34 cellular contexts compared by ENCODE assay signal in genomic region chr7:72408966-72409637, GRCh38. TPM values are rescaled to one million over a fixed set of nuclear protein-coding genes. Genes with fewer than 3 reads are reported as not detected.
"Had no signal": no experiment of that assay in that cellular context is flagged by ENCODE, and none has a peak within 500 bp of the region (broad histone marks: within the 10 kb centered on the region; RNA-seq: fewer than 3 reads in every experiment).

No MANE protein-coding gene starts in this region.

- H3K36me3 ChIP-seq: adrenal gland, colonic mucosa, esophagus squamous epithelium, gastroesophageal sphincter had no signal

- H3K9me3 ChIP-seq: adrenal gland, body of pancreas, colonic mucosa, esophagus squamous epithelium, gastroesophageal sphincter had no signal

- H3K36me3 Mint-ChIP-seq: activated CD4-positive, alpha-beta memory T cell treated with anti-CD3 and anti-CD28 coated beads for 36 hours; activated CD8-positive, alpha-beta memory T cell treated with anti-CD3 and anti-CD28 coated beads, Interleukin-2, amount 10 ng/mL, durations not matched to agents 7 days and 5 days; activated naive CD4-positive, alpha-beta T cell treated with anti-CD3 and anti-CD28 coated beads, Interleukin-2, amount 50 U/mL, for 24 hours; activated naive CD8-positive, alpha-beta T cell treated with anti-CD3 and anti-CD28 coated beads for 36 hours had no signal

- H3K27me3 ChIP-seq: adrenal gland, body of pancreas, colonic mucosa, esophagus squamous epithelium, gastroesophageal sphincter had no signal

- H3K27me3 Mint-ChIP-seq: activated CD4-positive, alpha-beta memory T cell treated with anti-CD3 and anti-CD28 coated beads for 36 hours; activated CD4-positive, alpha-beta T cell treated with anti-CD3 and anti-CD28 coated beads, Interleukin-2, amount 10 ng/mL, durations not matched to agents 24 days and 14 days; activated CD8-positive, alpha-beta memory T cell treated with anti-CD3 and anti-CD28 coated beads, Interleukin-2, amount 10 ng/mL, durations not matched to agents 7 days and 5 days had no signal

- H3K4me1 Mint-ChIP-seq: activated CD4-positive, alpha-beta T cell treated with anti-CD3 and anti-CD28 coated beads, Interleukin-2, amount 10 ng/mL, durations not matched to agents 24 days and 14 days; activated CD8-positive, alpha-beta memory T cell treated with anti-CD3 and anti-CD28 coated beads, Interleukin-2, amount 10 ng/mL, durations not matched to agents 7 days and 5 days; activated naive CD4-positive, alpha-beta T cell treated with anti-CD3 and anti-CD28 coated beads, Interleukin-2, amount 50 U/mL, for 24 hours had no signal

- ATAC-seq: activated CD4-positive, alpha-beta T cell treated with anti-CD3 and anti-CD28 coated beads for 36 hours; activated CD8-positive, alpha-beta memory T cell treated with anti-CD3 and anti-CD28 coated beads, Interleukin-2, amount 10 ng/mL, durations not matched to agents 7 days and 5 days; activated CD8-positive, alpha-beta T cell treated with anti-CD3 and anti-CD28 coated beads, Interleukin-2, amount 10 ng/mL, durations not matched to agents 7 days and 5 days; activated naive CD8-positive, alpha-beta T cell treated with anti-CD3 and anti-CD28 coated beads, Interleukin-2, amount 50 U/mL, for 24 hours; body of pancreas; gastroesophageal sphincter had no signal

- H3K27ac ChIP-seq: adrenal gland, body of pancreas, colonic mucosa, epithelial cell of prostate, esophagus squamous epithelium, gastroesophageal sphincter had no signal

- H3K4me3 ChIP-seq: adrenal gland, body of pancreas, colonic mucosa, esophagus squamous epithelium, gastroesophageal sphincter had no signal

- H3K9me3 Mint-ChIP-seq: activated naive CD4-positive, alpha-beta T cell treated with anti-CD3 and anti-CD28 coated beads, Interleukin-2, amount 50 U/mL, for 24 hours had no signal

- H3K27ac Mint-ChIP-seq: activated CD4-positive, alpha-beta memory T cell treated with anti-CD3 and anti-CD28 coated beads for 36 hours; activated CD4-positive, alpha-beta T cell treated with anti-CD3 and anti-CD28 coated beads for 36 hours; activated CD4-positive, alpha-beta T cell treated with anti-CD3 and anti-CD28 coated beads, Interleukin-2, amount 10 ng/mL, durations not matched to agents 24 days and 14 days; activated CD8-positive, alpha-beta memory T cell treated with anti-CD3 and anti-CD28 coated beads, Interleukin-2, amount 10 ng/mL, durations not matched to agents 7 days and 5 days; activated CD8-positive, alpha-beta T cell treated with anti-CD3 and anti-CD28 coated beads, Interleukin-2, amount 10 ng/mL, durations not matched to agents 7 days and 5 days; activated naive CD4-positive, alpha-beta T cell treated with anti-CD3 and anti-CD28 coated beads for 36 hours; activated naive CD4-positive, alpha-beta T cell treated with anti-CD3 and anti-CD28 coated beads, Interleukin-2, amount 50 U/mL, for 24 hours; activated naive CD8-positive, alpha-beta T cell treated with anti-CD3 and anti-CD28 coated beads for 36 hours; activated naive CD8-positive, alpha-beta T cell treated with anti-CD3 and anti-CD28 coated beads, Interleukin-2, amount 50 U/mL, for 24 hours; activated T-helper 1 cell treated with anti-CD3 and anti-CD28 coated beads, Interleukin-12 subunit alpha, Interleukin-12 subunit beta, Interleukin-2, Interleukin-4 antibody, amounts not matched to agents 30 ng/mL and 10 ng/mL and 1 ng/mL, durations not matched to agents 14 hours and 24 hours and 36 hours; activated T-helper 2 cell treated with anti-CD3 and anti-CD28 coated beads, Interferon-gamma antibody, Interleukin-2, Interleukin-4, amounts not matched to agents 10 μg/mL and 5 μg/mL and 100 μg/mL, durations not matched to agents 14 hours and 24 hours and 36 hours had no signal

- H3K4me3 Mint-ChIP-seq: activated CD4-positive, alpha-beta memory T cell treated with anti-CD3 and anti-CD28 coated beads for 36 hours; activated CD4-positive, alpha-beta T cell treated with anti-CD3 and anti-CD28 coated beads for 36 hours; activated CD4-positive, alpha-beta T cell treated with anti-CD3 and anti-CD28 coated beads, Interleukin-2, amount 10 ng/mL, durations not matched to agents 24 days and 14 days; activated CD8-positive, alpha-beta memory T cell treated with anti-CD3 and anti-CD28 coated beads, Interleukin-2, amount 10 ng/mL, durations not matched to agents 7 days and 5 days; activated CD8-positive, alpha-beta T cell treated with anti-CD3 and anti-CD28 coated beads, Interleukin-2, amount 10 ng/mL, durations not matched to agents 7 days and 5 days; activated naive CD4-positive, alpha-beta T cell treated with anti-CD3 and anti-CD28 coated beads for 36 hours; activated naive CD4-positive, alpha-beta T cell treated with anti-CD3 and anti-CD28 coated beads, Interleukin-2, amount 50 U/mL, for 24 hours; activated naive CD8-positive, alpha-beta T cell treated with anti-CD3 and anti-CD28 coated beads for 36 hours; activated naive CD8-positive, alpha-beta T cell treated with anti-CD3 and anti-CD28 coated beads, Interleukin-2, amount 50 U/mL, for 24 hours; activated T-helper 1 cell treated with anti-CD3 and anti-CD28 coated beads, Interleukin-12 subunit alpha, Interleukin-12 subunit beta, Interleukin-2, Interleukin-4 antibody, amounts not matched to agents 30 ng/mL and 10 ng/mL and 1 ng/mL, durations not matched to agents 14 hours and 24 hours and 36 hours had no signal

- H3K4me1 ChIP-seq: adrenal gland, body of pancreas, colonic mucosa, gastroesophageal sphincter had no signal

- DNase-seq: activated CD4-positive, alpha-beta memory T cell treated with anti-CD3 and anti-CD28 coated beads for 36 hours; activated CD4-positive, alpha-beta T cell treated with anti-CD3 and anti-CD28 coated beads for 36 hours; activated CD4-positive, alpha-beta T cell treated with anti-CD3 and anti-CD28 coated beads, Interleukin-2, amount 10 ng/mL, durations not matched to agents 24 days and 14 days; activated CD4-positive, CD25-positive, alpha-beta regulatory T cell; activated CD4-positive, CD25-positive, alpha-beta regulatory T cell treated with anti-CD3 and anti-CD28 coated beads, Interleukin-2, amount 50 U/mL, for 72 hours; activated CD8-positive, alpha-beta memory T cell treated with anti-CD3 and anti-CD28 coated beads, Interleukin-2, amount 10 ng/mL, durations not matched to agents 7 days and 5 days; activated CD8-positive, alpha-beta memory T cell treated with anti-CD3 and anti-CD28 coated beads, Interleukin-2, amount 50 U/mL, for 4 hours; activated CD8-positive, alpha-beta T cell treated with anti-CD3 and anti-CD28 coated beads, Interleukin-2, amount 10 ng/mL, durations not matched to agents 7 days and 5 days; activated effector memory CD4-positive, alpha-beta T cell treated with anti-CD3 and anti-CD28 coated beads, Interleukin-2, amount 50 U/mL, for 16 hours; activated naive CD4-positive, alpha-beta T cell treated with anti-CD3 and anti-CD28 coated beads for 36 hours; activated naive CD8-positive, alpha-beta T cell treated with anti-CD3 and anti-CD28 coated beads for 36 hours; activated naive CD8-positive, alpha-beta T cell treated with anti-CD3 and anti-CD28 coated beads, Interleukin-2, amount 50 U/mL, for 24 hours; activated T-cell treated with anti-CD3 and anti-CD28 coated beads, Interleukin-2, amount 50 U/mL, for 1 hour; activated T-cell treated with anti-CD3 and anti-CD28 coated beads, Interleukin-2, amount 50 U/mL, for 48 hours; adrenal gland; amygdala; aorta; body of pancreas; central memory CD4-positive, alpha-beta T cell; colonic mucosa; effector CD8-positive, alpha-beta T cell; esophagus squamous epithelium; foreskin melanocyte; head of caudate nucleus; T-helper 2 cell had no signal

RNA-seq across cellular contexts. Expression of gene CALN1, which starts 3.0 kb away (rescaled TPM):
- total RNA-seq: activated CD4-positive, alpha-beta memory T cell treated with anti-CD3 and anti-CD28 coated beads for 36 hours; activated CD4-positive, alpha-beta T cell treated with anti-CD3 and anti-CD28 coated beads, Interleukin-2, amount 10 ng/mL, durations not matched to agents 24 days and 14 days; activated CD8-positive, alpha-beta memory T cell treated with anti-CD3 and anti-CD28 coated beads for 36 hours; activated CD8-positive, alpha-beta memory T cell treated with anti-CD3 and anti-CD28 coated beads, Interleukin-2, amount 10 ng/mL, durations not matched to agents 7 days and 5 days; activated CD8-positive, alpha-beta T cell treated with anti-CD3 and anti-CD28 coated beads, Interleukin-2, amount 10 ng/mL, durations not matched to agents 7 days and 5 days; activated naive CD8-positive, alpha-beta T cell treated with anti-CD3 and anti-CD28 coated beads for 36 hours; activated T-helper 1 cell treated with anti-CD3 and anti-CD28 coated beads, Interleukin-12 subunit alpha, Interleukin-12 subunit beta, Interleukin-2, Interleukin-4 antibody, amounts not matched to agents 30 ng/mL and 10 ng/mL and 1 ng/mL, durations not matched to agents 14 hours and 24 hours and 36 hours; activated T-helper 2 cell treated with anti-CD3 and anti-CD28 coated beads, Interferon-gamma antibody, Interleukin-2, Interleukin-4, amounts not matched to agents 10 μg/mL and 5 μg/mL and 100 μg/mL, durations not matched to agents 14 hours and 24 hours and 36 hours; endothelial cell of umbilical vein; fibroblast of lung; glomerular endothelial cell had no signal
- polyA plus RNA-seq: aorta, endothelial cell of umbilical vein, fibroblast of lung had no signal
